In genomic region chr19:58229255-58229639, GRCh38 we compare ENCODE assay signal across 8 cellular contexts. TPM values are rescaled to one million over a fixed set of nuclear protein-coding genes. Genes with fewer than 3 reads are reported as not detected.
DNase-seq lines count a peak whose midpoint lies in the region; ATAC-seq and TF ChIP-seq lines count a peak whose summit lies in the region.

No MANE protein-coding gene starts in this region.

- TF ChIP-seq CTCF in BE2C (IDR thresholded peaks at IDR 0.05; ENCODE audit: low read depth, low read length) (peak; percentile 35; the same call in 1 of the 2 replicates), HFF-Myc (IDR thresholded peaks at IDR 0.05; ENCODE audit: low read depth, low read length, missing control alignments) (peak; percentile 14), nephron (IDR thresholded peaks at IDR 0.05; ENCODE audit: unreplicated experiment in 3 of 3) (no peak)

- DNase-seq in BE2C (peak; percentile 53), HFF-Myc (ENCODE audit: extremely low read depth, low read depth) (no peak), fibroblast of gingiva (ENCODE audit: low read depth) (peak; percentile 21)
- peak; percentile 35 to 38 for DNase-seq in activated CD4-positive, alpha-beta T cell treated with anti-CD3 and anti-CD28 coated beads, Interleukin-2, amount 50 U/mL, for 48 hours

- no peaks in the 10 kb centered on the region for H3K27me3 Mint-ChIP-seq in nephron (ENCODE audit: low read depth)

- peaks cover 3% of the 10 kb centered on the region for H3K9me3 ChIP-seq in BE2C

- H3K36me3 Mint-ChIP-seq in nephron (ENCODE audit: low read depth) = peaks cover 76% of the 10 kb centered on the region

- H3K36me3 ChIP-seq in BE2C = peaks cover 46% of the 10 kb centered on the region

- H3K9me3 Mint-ChIP-seq in nephron = peaks cover 69% of the 10 kb centered on the region

- H3K27ac Mint-ChIP-seq in nephron = peak overlapping the region in 1 of 3 experiments; percentile 66

- H3K4me3 Mint-ChIP-seq in nephron = peak overlapping the region; percentile 94 to 98 (median 97)

- ATAC-seq in HG02884 (IDR thresholded peaks at IDR 0.05; ENCODE audit: unreplicated experiment) (no peak), HG03175 (IDR thresholded peaks at IDR 0.05; ENCODE audit: unreplicated experiment) (no peak), HG03039 (IDR thresholded peaks at IDR 0.05; ENCODE audit: unreplicated experiment) (no peak)

- H3K4me1 Mint-ChIP-seq in nephron = peaks cover 15% of the 10 kb centered on the region

- H3K4me3 ChIP-seq in BE2C (ENCODE audit: low read depth, low read length) (peak overlapping the region; percentile 81), HFF-Myc (replicated peaks; ENCODE audit: low read depth, low read length) (peak overlapping the region; percentile 72)

- no peaks in the 10 kb centered on the region for H3K27me3 ChIP-seq in BE2C

- no peaks in the 10 kb centered on the region for H3K4me1 ChIP-seq in BE2C

RNA-seq across cellular contexts. Expression of gene ZNF544, which starts 0.5 kb away (rescaled TPM):
- 41.1 TPM for polyA plus RNA-seq in BE2C (2012; ENCODE audit: insufficient read depth, insufficient read length, low read depth)

RNA-seq across cellular contexts. Expression of gene ZNF274, which starts 46.4 kb away (rescaled TPM):
- 20.6 TPM for polyA plus RNA-seq in BE2C (2012; ENCODE audit: insufficient read depth, insufficient read length, low read depth)

RNA-seq across cellular contexts. Expression of gene ZNF8, which starts 49.5 kb away (rescaled TPM):
- polyA plus RNA-seq in BE2C (2012; ENCODE audit: insufficient read depth, insufficient read length, low read depth) = 1.9 TPM

Comparison
In these comparisons a context has a peak if more than half of its experiments do, and no peak if none do; other contexts are left out.
1. CTCF ChIP-seq: peak in BE2C (single experiment) and HFF-Myc (single experiment); none in nephron (0 of 3).